9 cellular contexts compared by ENCODE assay signal in the genomic region with DNA sequence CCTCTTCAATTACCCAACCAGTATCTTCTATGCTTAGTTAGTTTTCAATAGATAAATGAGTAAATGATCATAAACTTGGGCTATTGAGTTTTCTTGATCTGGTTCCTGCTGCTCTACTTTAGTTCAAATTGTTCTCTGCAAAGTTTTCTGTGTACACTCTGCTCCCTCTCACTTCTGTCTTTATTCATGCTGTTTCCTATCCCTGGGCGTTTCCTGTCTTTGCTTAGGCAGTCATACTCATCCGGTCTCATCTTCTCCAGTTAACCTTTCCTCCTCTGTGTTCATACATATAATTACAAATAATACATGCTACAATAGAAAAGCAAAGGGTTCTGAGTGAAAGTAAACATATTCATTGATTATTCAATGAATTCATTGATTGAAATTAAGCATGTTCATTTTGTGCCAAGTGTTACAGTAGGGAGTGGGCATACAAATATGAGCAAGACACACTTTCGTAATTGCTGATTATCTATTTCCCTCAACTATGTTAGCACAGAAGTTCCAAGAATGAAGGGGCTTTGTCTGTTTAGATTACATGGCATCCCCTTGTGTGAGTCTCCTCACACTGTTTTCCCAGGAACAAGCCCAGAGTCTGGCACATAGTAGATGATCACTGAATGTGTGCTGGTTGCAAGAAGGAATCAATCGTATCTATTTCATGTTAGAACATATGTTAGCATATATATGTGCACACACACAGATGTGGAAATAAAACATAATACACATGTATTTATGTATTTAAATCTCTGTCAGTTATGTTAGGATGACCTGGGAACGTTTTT. TPM values are rescaled to one million over a fixed set of nuclear protein-coding genes. Genes with fewer than 3 reads are reported as not detected.
A peak's percentile ranks its signal among the peaks of the same experiment; 100 is the strongest.
DNase-seq lines count a peak whose midpoint lies in the region; ATAC-seq lines count a peak whose summit lies in the region.
"Had no signal": no experiment of that assay in that cellular context is flagged by ENCODE, and none has a peak within 500 bp of the region (broad histone marks: within the 10 kb centered on the region; RNA-seq: fewer than 3 reads in every experiment).

No MANE protein-coding gene starts in this region.

- H3K27ac Mint-ChIP-seq in activated CD4-positive, alpha-beta T cell treated with anti-CD3 and anti-CD28 coated beads, Interleukin-2, amount 10 ng/mL, durations not matched to agents 7 days and 5 days: peak overlapping the region; percentile 90
- peak overlapping the region; percentile 70 for H3K27ac Mint-ChIP-seq in stimulated activated naive B cell treated with anti-CD40 and anti-IgM and Interleukin-4, amounts not matched to agents 10 μg/mL and 1 μg/mL and 100 μg/mL, for 72 hours
- H3K27ac Mint-ChIP-seq: HFFc6 had no signal

- H3K27me3 ChIP-seq in ectodermal cell (ENCODE audit: control insufficient read depth, insufficient read depth, low read length, poor library complexity, severe bottlenecking): no peaks in the 10 kb centered on the region

- no peaks in the 10 kb centered on the region for H3K4me1 ChIP-seq in ectodermal cell (ENCODE audit: control insufficient read depth, insufficient read depth, low read length)

- ATAC-seq in stimulated activated naive B cell treated with anti-CD40 and anti-IgM and Interleukin-4, amounts not matched to agents 10 μg/mL and 1 μg/mL and 100 μg/mL, for 72 hours (replicated peaks): no peak
- ATAC-seq in GM21576 (IDR thresholded peaks at IDR 0.05; ENCODE audit: unreplicated experiment): no peak

- peak; percentile 5 for DNase-seq in activated CD4-positive, alpha-beta T cell treated with anti-CD3 and anti-CD28 coated beads, Interleukin-2, amount 10 ng/mL, durations not matched to agents 7 days and 5 days
- DNase-seq in activated CD4-positive, alpha-beta T cell treated with anti-CD3 and anti-CD28 coated beads, Interleukin-2, amount 50 U/mL, for 4 hours: no peak
- DNase-seq in NCI-H146 (lab: John Stamatoyannopoulos, UW) (peak; percentile 31), 8988T (no peak), NOMO-1 treated with dmso at 0.1 percent for 144 hours (lab: John Stamatoyannopoulos, UW; ENCODE audit: unreplicated experiment) (no peak)
- no peak for DNase-seq in stimulated activated naive B cell treated with anti-CD40 and anti-IgM and Interleukin-4, amounts not matched to agents 10 μg/mL and 1 μg/mL and 100 μg/mL, for 72 hours
- DNase-seq: HFFc6 had no signal

- H3K36me3 Mint-ChIP-seq in activated CD4-positive, alpha-beta T cell treated with anti-CD3 and anti-CD28 coated beads, Interleukin-2, amount 10 ng/mL, durations not matched to agents 7 days and 5 days (ENCODE audit: low read depth): peaks cover 8% of the 10 kb centered on the region
- peaks cover 4 to 6% of the 10 kb centered on the region in 2 donors for H3K36me3 Mint-ChIP-seq in stimulated activated naive B cell treated with anti-CD40 and anti-IgM and Interleukin-4, amounts not matched to agents 10 μg/mL and 1 μg/mL and 100 μg/mL, for 72 hours

- H3K4me3 ChIP-seq in ectodermal cell (ENCODE audit: insufficient read depth, low read depth, low read length): peak overlapping the region; percentile 61

- no peaks in the 10 kb centered on the region for H3K9me3 ChIP-seq in ectodermal cell (ENCODE audit: control insufficient read depth, low read length)

- H3K36me3 ChIP-seq in ectodermal cell (ENCODE audit: control insufficient read depth, insufficient read depth, low read length): no peaks in the 10 kb centered on the region

- H3K9me3 Mint-ChIP-seq in activated CD4-positive, alpha-beta T cell treated with anti-CD3 and anti-CD28 coated beads, Interleukin-2, amount 10 ng/mL, durations not matched to agents 7 days and 5 days: no peaks in the 10 kb centered on the region
- H3K9me3 Mint-ChIP-seq in stimulated activated naive B cell treated with anti-CD40 and anti-IgM and Interleukin-4, amounts not matched to agents 10 μg/mL and 1 μg/mL and 100 μg/mL, for 72 hours: no peaks in the 10 kb centered on the region
- H3K9me3 Mint-ChIP-seq: HFFc6 had no signal

- H3K4me1 Mint-ChIP-seq in activated CD4-positive, alpha-beta T cell treated with anti-CD3 and anti-CD28 coated beads, Interleukin-2, amount 10 ng/mL, durations not matched to agents 7 days and 5 days: peaks cover 28% of the 10 kb centered on the region
- peaks cover 3 to 9% of the 10 kb centered on the region in 2 donors for H3K4me1 Mint-ChIP-seq in stimulated activated naive B cell treated with anti-CD40 and anti-IgM and Interleukin-4, amounts not matched to agents 10 μg/mL and 1 μg/mL and 100 μg/mL, for 72 hours

- H3K4me3 Mint-ChIP-seq in activated CD4-positive, alpha-beta T cell treated with anti-CD3 and anti-CD28 coated beads, Interleukin-2, amount 10 ng/mL, durations not matched to agents 7 days and 5 days: peak overlapping the region; percentile 74
- peak overlapping the region; percentile 93 to 96 for H3K4me3 Mint-ChIP-seq in stimulated activated naive B cell treated with anti-CD40 and anti-IgM and Interleukin-4, amounts not matched to agents 10 μg/mL and 1 μg/mL and 100 μg/mL, for 72 hours
- H3K4me3 Mint-ChIP-seq: HFFc6 had no signal

- no peaks in the 10 kb centered on the region for H3K27me3 Mint-ChIP-seq in activated CD4-positive, alpha-beta T cell treated with anti-CD3 and anti-CD28 coated beads, Interleukin-2, amount 10 ng/mL, durations not matched to agents 7 days and 5 days
- H3K27me3 Mint-ChIP-seq in stimulated activated naive B cell treated with anti-CD40 and anti-IgM and Interleukin-4, amounts not matched to agents 10 μg/mL and 1 μg/mL and 100 μg/mL, for 72 hours: no peaks in the 10 kb centered on the region

- CTCF ChIA-PET in activated CD4-positive, alpha-beta T cell treated with anti-CD3 and anti-CD28 coated beads, Interleukin-2, amount 10 ng/mL, durations not matched to agents 7 days and 5 days (lab: Charles Lee): no interaction called here

- 50 to 66% methylated on average over 3 to 4 of the region's 5 CpGs for WGBS in ectodermal cell, 2 experiments

- POLR2A ChIA-PET in activated CD4-positive, alpha-beta T cell treated with anti-CD3 and anti-CD28 coated beads, Interleukin-2, amount 10 ng/mL, durations not matched to agents 7 days and 5 days (lab: Charles Lee): no interaction called here

- no peak overlapping the region for H3K27ac ChIP-seq in ectodermal cell (ENCODE audit: insufficient read depth, low read depth, low read length, poor library complexity, severe bottlenecking)

RNA-seq across cellular contexts. Expression of a gene that starts 1.1 kb away (rescaled TPM):
- total RNA-seq in activated CD4-positive, alpha-beta T cell treated with anti-CD3 and anti-CD28 coated beads, Interleukin-2, amount 10 ng/mL, durations not matched to agents 7 days and 5 days: 1 to 10 TPM; 8.0 to 8.7 TPM
- polyA plus RNA-seq in ectodermal cell (2013, experiment 1 of 4): 8.2 TPM
- polyA plus RNA-seq in ectodermal cell (2013, experiment 2 of 4): 9.0 TPM
- polyA plus RNA-seq in ectodermal cell (2013, experiment 3 of 4): 7.7 TPM
- 7.9 TPM for polyA plus RNA-seq in ectodermal cell (2013, experiment 4 of 4)

RNA-seq across cellular contexts. Expression of a gene that starts 46.9 kb away (rescaled TPM):
- total RNA-seq in activated CD4-positive, alpha-beta T cell treated with anti-CD3 and anti-CD28 coated beads, Interleukin-2, amount 10 ng/mL, durations not matched to agents 7 days and 5 days: 10 to 100 TPM; 56.3 to 62.0 TPM
- 96.3 TPM for polyA plus RNA-seq in ectodermal cell (2013, experiment 1 of 4)
- 86.8 TPM for polyA plus RNA-seq in ectodermal cell (2013, experiment 2 of 4)
- polyA plus RNA-seq in ectodermal cell (2013, experiment 3 of 4): 78.6 TPM
- polyA plus RNA-seq in ectodermal cell (2013, experiment 4 of 4): 86.2 TPM

Comparison
In these comparisons a context has a peak if more than half of its experiments do, and no peak if none do; other contexts are left out.
1. DNase-seq: peak in activated CD4-positive, alpha-beta T cell treated with anti-CD3 and anti-CD28 coated beads, Interleukin-2, amount 10 ng/mL, durations not matched to agents 7 days and 5 days (single experiment) and NCI-H146 (single experiment); none in activated CD4-positive, alpha-beta T cell treated with anti-CD3 and anti-CD28 coated beads, Interleukin-2, amount 50 U/mL, for 4 hours (0 of 2), stimulated activated naive B cell treated with anti-CD40 and anti-IgM and Interleukin-4, amounts not matched to agents 10 μg/mL and 1 μg/mL and 100 μg/mL, for 72 hours (single experiment), 8988T (single experiment) and NOMO-1 treated with dmso at 0.1 percent for 144 hours (single experiment).